In the genomic region with DNA sequence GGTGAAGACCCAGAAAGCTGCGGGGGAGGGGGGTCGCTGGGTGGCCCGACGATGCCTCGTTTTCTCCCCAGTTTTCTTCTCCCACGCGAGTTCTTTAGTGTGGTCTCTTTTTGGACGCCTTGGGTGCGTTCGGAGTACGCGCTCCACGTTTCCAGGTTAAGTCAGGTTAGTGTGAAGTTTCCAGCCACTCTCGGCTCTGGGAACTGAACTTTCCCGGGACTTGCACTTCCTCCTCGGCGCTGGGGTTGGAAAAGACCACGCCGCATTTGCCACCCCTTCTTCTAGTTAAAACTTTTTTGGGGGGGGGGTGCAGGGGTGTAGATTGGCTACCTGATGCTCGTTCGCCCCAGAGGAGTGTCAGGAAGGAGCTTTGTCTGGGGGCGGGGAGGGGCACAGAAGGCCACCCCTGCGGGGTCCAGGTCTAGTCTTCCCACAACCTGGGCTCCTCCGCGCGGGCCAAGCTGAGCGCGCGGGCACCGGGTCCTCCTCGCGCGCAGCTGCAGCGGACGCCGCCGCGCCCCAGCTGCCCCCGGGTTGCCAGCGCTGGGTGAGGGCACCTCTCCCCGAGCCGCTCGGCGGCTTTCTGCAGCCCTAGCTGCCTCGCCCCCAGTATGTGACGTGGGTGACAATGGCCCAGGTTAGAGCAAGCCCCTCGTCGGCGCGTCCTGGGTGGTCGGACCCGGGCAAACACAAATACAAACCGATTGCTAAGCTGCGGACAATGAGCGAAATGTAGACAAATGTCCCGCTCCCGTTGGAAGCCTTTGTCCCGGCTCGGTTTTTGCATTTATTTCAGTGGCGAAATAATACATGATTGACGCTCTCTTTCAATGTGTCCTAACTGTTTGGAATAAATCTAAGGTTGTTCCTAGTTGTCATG, we compare ENCODE assay signal across 14 cellular contexts. TPM values are rescaled to one million over a fixed set of nuclear protein-coding genes. Genes with fewer than 3 reads are reported as not detected.
DNase-seq lines count a peak whose midpoint lies in the region; ATAC-seq and TF ChIP-seq lines count a peak whose summit lies in the region.
"Had no signal": no experiment of that assay in that cellular context is flagged by ENCODE, and none has a peak within 500 bp of the region (broad histone marks: within the 10 kb centered on the region; RNA-seq: fewer than 3 reads in every experiment).

No MANE protein-coding gene starts in this region.

- H3K9me3 ChIP-seq in ascending aorta = no peaks in the 10 kb centered on the region
- H3K9me3 ChIP-seq in upper lobe of right lung = no peaks in the 10 kb centered on the region
- H3K9me3 ChIP-seq: BE2C had no signal

- H3K4me1 ChIP-seq in ascending aorta (peaks cover 12 to 34% of the 10 kb centered on the region in 2 donors), upper lobe of right lung (peaks cover 42% of the 10 kb centered on the region)
- H3K4me1 ChIP-seq: BE2C had no signal

- no peak overlapping the region for H3K4me3 Mint-ChIP-seq in activated naive CD4-positive, alpha-beta T cell treated with anti-CD3 and anti-CD28 coated beads, Interleukin-2, amount 10 ng/mL, durations not matched to agents 7 days and 5 days

- H3K4me3 ChIP-seq in ascending aorta (peak overlapping the region; percentile 8 to 12), upper lobe of right lung (no peak overlapping the region)

- H3K36me3 Mint-ChIP-seq in activated naive CD4-positive, alpha-beta T cell treated with anti-CD3 and anti-CD28 coated beads, Interleukin-2, amount 10 ng/mL, durations not matched to agents 7 days and 5 days = peaks cover 7% of the 10 kb centered on the region

- H3K27me3 ChIP-seq in ascending aorta (peaks cover 26% of the 10 kb centered on the region), upper lobe of right lung (peaks cover 100% of the 10 kb centered on the region)

- H3K27ac ChIP-seq in ascending aorta (no peak overlapping the region), substantia nigra (ENCODE audit: low read depth, low read length, poor library complexity, severe bottlenecking) (peak overlapping the region; percentile 63), upper lobe of right lung (no peak overlapping the region)

- no peak for ATAC-seq in upper lobe of right lung
- ATAC-seq in HG02623 (IDR thresholded peaks at IDR 0.05; ENCODE audit: unreplicated experiment) = no peak

- peak overlapping the region; percentile 64 for H3K27ac Mint-ChIP-seq in activated naive CD4-positive, alpha-beta T cell treated with anti-CD3 and anti-CD28 coated beads, Interleukin-2, amount 10 ng/mL, durations not matched to agents 7 days and 5 days
- H3K27ac Mint-ChIP-seq: HFFc6 had no signal

- H3K9me3 Mint-ChIP-seq in activated naive CD4-positive, alpha-beta T cell treated with anti-CD3 and anti-CD28 coated beads, Interleukin-2, amount 10 ng/mL, durations not matched to agents 7 days and 5 days = peaks cover 1% of the 10 kb centered on the region
- H3K9me3 Mint-ChIP-seq: HFFc6 had no signal

- CTCF ChIA-PET in activated naive CD4-positive, alpha-beta T cell treated with anti-CD3 and anti-CD28 coated beads, Interleukin-2, amount 10 ng/mL, durations not matched to agents 7 days and 5 days (lab: Charles Lee) = interaction anchor here (0.6 kb wide), 1 partner anchor 8 kb away, joined by 4 read pairs; no protein-coding TSS in a partner anchor

- H3K27me3 Mint-ChIP-seq in activated naive CD4-positive, alpha-beta T cell treated with anti-CD3 and anti-CD28 coated beads, Interleukin-2, amount 10 ng/mL, durations not matched to agents 7 days and 5 days = peaks cover 100% of the 10 kb centered on the region

- H3K4me1 Mint-ChIP-seq in activated naive CD4-positive, alpha-beta T cell treated with anti-CD3 and anti-CD28 coated beads, Interleukin-2, amount 10 ng/mL, durations not matched to agents 7 days and 5 days = peaks cover 33% of the 10 kb centered on the region

- no peak for DNase-seq in activated naive CD4-positive, alpha-beta T cell treated with anti-CD3 and anti-CD28 coated beads, Interleukin-2, amount 10 ng/mL, durations not matched to agents 7 days and 5 days
- DNase-seq in activated naive CD4-positive, alpha-beta T cell (lab: John Stamatoyannopoulos, UW) = no peak
- DNase-seq in ascending aorta (ENCODE audit: low spot score in 2 of 2) (no peak), left kidney (ENCODE audit: low read depth, low spot score) (peak; percentile 14), substantia nigra (lab: John Stamatoyannopoulos, UW) (peak in 25 of 49 donors; percentile 14 to 62 (median 43)), 8988T (no peak), upper lobe of right lung (no peak)
- DNase-seq: activated naive CD4-positive, alpha-beta T cell treated with anti-CD3 and anti-CD28 coated beads, Interleukin-2, amount 50 U/mL, for 16 hours; BE2C; HFFc6; NCI-H510A treated with DMSO at 0.1 percent for 48 hours; stimulated activated CD4-positive, alpha-beta T cell treated with anti-CD3 and anti-CD28 coated beads, Interleukin-1b, Interleukin-23, amount 100 ng/mL, for 48 hours had no signal

- H3K36me3 ChIP-seq in ascending aorta (no peaks in the 10 kb centered on the region), upper lobe of right lung (no peaks in the 10 kb centered on the region)
- H3K36me3 ChIP-seq: BE2C had no signal

- TF ChIP-seq CTCF in ascending aorta (IDR thresholded peaks at IDR 0.05) (no peak), upper lobe of right lung (IDR thresholded peaks at IDR 0.05) (no peak)

- intact Hi-C loops in ascending aorta (cut with DNase I) (no loop called here), upper lobe of right lung (cut with DNase I) (no loop called here)

RNA-seq across cellular contexts. Expression of a gene that starts 1.7 kb away (rescaled TPM):
- total RNA-seq in ascending aorta = not detected
- not detected for total RNA-seq in upper lobe of right lung
- total RNA-seq: omental fat pad had no signal

Comparison
In these comparisons a context has a peak if more than half of its experiments do, and no peak if none do; other contexts are left out.
1. DNase-seq: peak in left kidney (single experiment) and substantia nigra (25 of 49); none in activated naive CD4-positive, alpha-beta T cell treated with anti-CD3 and anti-CD28 coated beads, Interleukin-2, amount 10 ng/mL, durations not matched to agents 7 days and 5 days (single experiment), activated naive CD4-positive, alpha-beta T cell (0 of 4), ascending aorta (0 of 2), 8988T (single experiment) and upper lobe of right lung (single experiment).